In the genomic region with DNA sequence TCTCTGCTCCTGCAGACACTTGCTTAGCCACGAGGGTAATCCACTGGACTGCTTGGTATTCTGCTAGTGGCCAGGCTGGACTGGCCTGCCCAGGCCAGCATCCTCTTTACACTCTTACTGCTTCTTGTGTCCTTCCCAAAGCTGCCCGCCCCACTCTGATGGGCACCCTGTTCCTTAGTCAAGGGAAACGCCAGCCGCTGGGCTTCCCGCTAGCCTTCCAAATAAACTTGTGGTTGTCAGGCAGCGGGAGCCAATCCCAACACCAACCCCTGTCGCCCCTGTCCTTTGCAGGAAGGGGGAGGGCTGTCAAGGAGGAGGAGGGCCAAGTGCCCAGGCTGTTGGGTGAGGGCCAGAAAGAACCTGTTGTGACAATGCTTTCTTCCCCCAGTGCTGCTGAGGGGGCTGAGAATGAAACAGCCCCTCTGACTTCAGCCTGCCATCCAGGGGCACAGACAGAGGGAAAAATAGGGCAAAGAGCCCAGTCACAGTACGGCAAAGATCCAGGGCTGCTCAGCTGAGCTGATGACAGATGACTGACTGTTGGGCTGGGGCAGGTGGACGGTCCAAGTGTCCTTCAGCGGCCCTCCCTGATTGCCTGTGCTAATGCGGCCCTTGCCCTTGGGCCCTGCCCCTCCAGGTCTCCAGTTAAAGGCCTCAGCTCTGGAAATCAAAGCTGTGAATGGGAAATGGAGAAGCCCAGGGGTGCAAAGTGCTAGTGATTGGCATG, we compare ENCODE assay signal across 11 cellular contexts. TPM values are rescaled to one million over a fixed set of nuclear protein-coding genes. Genes with fewer than 3 reads are reported as not detected.
"Had no signal": no experiment of that assay in that cellular context is flagged by ENCODE, and none has a peak within 500 bp of the region (broad histone marks: within the 10 kb centered on the region; RNA-seq: fewer than 3 reads in every experiment).

No MANE protein-coding gene starts in this region.

RNA-seq across cellular contexts. Expression of gene CHST5, which starts 3.1 kb away (rescaled TPM):
- total RNA-seq: activated CD4-positive, alpha-beta T cell treated with anti-CD3 and anti-CD28 coated beads, Interleukin-2, amount 10 ng/mL, durations not matched to agents 24 days and 14 days; activated naive CD8-positive, alpha-beta T cell treated with anti-CD3 and anti-CD28 coated beads for 36 hours; activated T-helper 1 cell treated with anti-CD3 and anti-CD28 coated beads, Interleukin-12 subunit alpha, Interleukin-12 subunit beta, Interleukin-2, Interleukin-4 antibody, amounts not matched to agents 30 ng/mL and 10 ng/mL and 1 ng/mL, durations not matched to agents 14 hours and 24 hours and 36 hours; dermis blood vessel endothelial cell; kidney epithelial cell; natural killer cell; posterior vena cava; smooth muscle cell; urinary bladder had no signal
- polyA plus RNA-seq: smooth muscle cell had no signal

RNA-seq across cellular contexts. Expression of gene CHST6, which starts 43.8 kb away (rescaled TPM):
- total RNA-seq: activated CD4-positive, alpha-beta memory T cell treated with anti-CD3 and anti-CD28 coated beads for 36 hours; activated CD4-positive, alpha-beta T cell treated with anti-CD3 and anti-CD28 coated beads, Interleukin-2, amount 10 ng/mL, durations not matched to agents 24 days and 14 days; activated naive CD4-positive, alpha-beta T cell treated with anti-CD3 and anti-CD28 coated beads for 36 hours; activated T-helper 1 cell treated with anti-CD3 and anti-CD28 coated beads, Interleukin-12 subunit alpha, Interleukin-12 subunit beta, Interleukin-2, Interleukin-4 antibody, amounts not matched to agents 30 ng/mL and 10 ng/mL and 1 ng/mL, durations not matched to agents 14 hours and 24 hours and 36 hours; natural killer cell had no signal
